In the genomic region with DNA sequence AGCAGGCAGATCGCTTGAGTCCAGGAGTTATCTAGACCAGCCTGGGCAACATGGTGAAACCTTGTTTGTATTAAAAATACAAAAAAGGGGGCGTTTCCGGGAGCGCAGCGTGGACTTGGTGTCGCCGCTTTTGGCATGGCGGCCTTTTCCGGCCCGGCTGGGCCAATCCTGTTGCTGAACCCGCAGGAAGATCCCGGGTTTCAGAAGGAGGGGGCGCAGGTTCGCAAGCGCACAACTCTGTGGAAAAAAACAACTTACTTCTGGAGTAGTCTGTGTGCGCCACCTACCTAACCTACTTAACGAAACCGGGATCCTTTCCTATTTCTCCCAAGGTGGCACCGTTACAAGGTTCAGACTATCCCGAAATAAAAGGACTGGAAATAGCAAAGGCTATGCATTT, we compare ENCODE assay signal across 1 cellular context.
TF ChIP-seq lines count a peak whose summit lies in the region.

No MANE protein-coding gene starts in this region.

TF ChIP-seq in H1, 55 proteins besides CTCF, POLR2A, EP300 and RAD21:
- TF ChIP-seq TCF12 (IDR thresholded peaks at IDR 0.05; ENCODE audit: low read depth, low read length) (no peak), SP4 (IDR thresholded peaks at IDR 0.05; ENCODE audit: low read length) (no peak), POLR2AphosphoS5 (IDR thresholded peaks at IDR 0.05; ENCODE audit: low read depth, low read length) (no peak), BCL11A (IDR thresholded peaks at IDR 0.05; ENCODE audit: low read depth in 2 of 2, low read length in 2 of 2) (no peak), POU5F1 (IDR thresholded peaks at IDR 0.05; ENCODE audit: low read depth, low read length) (no peak), SIN3A (conservative IDR thresholded peaks at IDR 0.05 in 1 of 2, IDR thresholded peaks at IDR 0.05 in 1 of 2; ENCODE audit: low read depth in 1 of 2, low read length in 2 of 2) (no peak), CHD1 (IDR thresholded peaks at IDR 0.05; ENCODE audit: low read depth, low read length) (no peak), TBP (IDR thresholded peaks at IDR 0.05; ENCODE audit: low read depth, low read length) (no peak)
- TF ChIP-seq, protein P1, sequence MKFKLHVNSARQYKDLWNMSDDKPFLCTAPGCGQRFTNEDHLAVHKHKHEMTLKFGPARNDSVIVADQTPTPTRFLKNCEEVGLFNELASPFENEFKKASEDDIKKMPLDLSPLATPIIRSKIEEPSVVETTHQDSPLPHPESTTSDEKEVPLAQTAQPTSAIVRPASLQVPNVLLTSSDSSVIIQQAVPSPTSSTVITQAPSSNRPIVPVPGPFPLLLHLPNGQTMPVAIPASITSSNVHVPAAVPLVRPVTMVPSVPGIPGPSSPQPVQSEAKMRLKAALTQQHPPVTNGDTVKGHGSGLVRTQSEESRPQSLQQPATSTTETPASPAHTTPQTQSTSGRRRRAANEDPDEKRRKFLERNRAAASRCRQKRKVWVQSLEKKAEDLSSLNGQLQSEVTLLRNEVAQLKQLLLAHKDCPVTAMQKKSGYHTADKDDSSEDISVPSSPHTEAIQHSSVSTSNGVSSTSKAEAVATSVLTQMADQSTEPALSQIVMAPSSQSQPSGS (IDR thresholded peaks at IDR 0.05; ENCODE audit: low read length), result no peak
